17 cellular contexts compared by ENCODE assay signal in genomic region chr14:99664636-99665273, GRCh38. TPM values are rescaled to one million over a fixed set of nuclear protein-coding genes. Genes with fewer than 3 reads are reported as not detected.
DNase-seq lines count a peak whose midpoint lies in the region; ATAC-seq and TF ChIP-seq lines count a peak whose summit lies in the region.
"Had no signal": no experiment of that assay in that cellular context is flagged by ENCODE, and none has a peak within 500 bp of the region (broad histone marks: within the 10 kb centered on the region; RNA-seq: fewer than 3 reads in every experiment).

No MANE protein-coding gene starts in this region.

- 81% methylated on average over 12 of the region's 12 CpGs for WGBS in mammary epithelial cell (ENCODE audit: low coverage, missing lambda C conversion rate)

- H3K4me3 ChIP-seq in BLaER1 (peak overlapping the region; percentile 36), iPS-20b (ENCODE audit: low read length) (no peak overlapping the region), mammary epithelial cell (replicated peaks in 1 of 3; ENCODE audit: insufficient read depth in 1 of 3, low read depth in 2 of 3, low read length in 3 of 3) (no peak overlapping the region), MG63 (no peak overlapping the region)
- H3K4me3 ChIP-seq: coronary artery had no signal

- no peaks in the 10 kb centered on the region for H4K20me1 ChIP-seq in BLaER1
- no peaks in the 10 kb centered on the region for H4K20me1 ChIP-seq in mammary epithelial cell (ENCODE audit: insufficient read depth, low read length)

- H3K36me3 ChIP-seq in BLaER1 (no peaks in the 10 kb centered on the region), iPS-20b (ENCODE audit: insufficient read depth, low read depth, low read length) (no peaks in the 10 kb centered on the region), mammary epithelial cell (ENCODE audit: insufficient read depth, low read length) (no peaks in the 10 kb centered on the region), MG63 (no peaks in the 10 kb centered on the region)

- no peaks in the 10 kb centered on the region for H3K79me2 ChIP-seq in mammary epithelial cell (ENCODE audit: insufficient read depth, low read length)

- intact Hi-C loops in mammary epithelial cell (cut with micrococcal nuclease) = no loop called here

- ATAC-seq in GM19438 (IDR thresholded peaks at IDR 0.05; ENCODE audit: low read depth, unreplicated experiment) = peak; percentile 57
- peak; percentile 60 for ATAC-seq in HG03432 (IDR thresholded peaks at IDR 0.05; ENCODE audit: unreplicated experiment)
- no peak for ATAC-seq in GM21825 (IDR thresholded peaks at IDR 0.05; ENCODE audit: unreplicated experiment)
- ATAC-seq: activated CD8-positive, alpha-beta T cell treated with anti-CD3 and anti-CD28 coated beads for 36 hours; PC-3 had no signal

- no peak overlapping the region for H2AFZ ChIP-seq in mammary epithelial cell (ENCODE audit: low read depth, low read length)

- no peak for TF ChIP-seq CTCF in mammary epithelial cell (conservative IDR thresholded peaks at IDR 0.05 in 1 of 2, IDR thresholded peaks at IDR 0.05 in 1 of 2; ENCODE audit: extremely low read depth in 1 of 2, insufficient read depth in 1 of 2, low read depth in 1 of 2, low read length in 2 of 2)

- dilution Hi-C loops in mammary epithelial cell (cut with HindIII; ENCODE audit: low sequenced_read_pairs) = loop anchor here (5.0 kb wide), 1 partner anchor 72 kb away; no protein-coding TSS in a partner anchor

- H3K27me3 ChIP-seq in BLaER1 (peaks cover 4% of the 10 kb centered on the region; the same call in 1 of the 2 replicates), iPS-20b (ENCODE audit: insufficient read depth, low read length) (peaks cover 18% of the 10 kb centered on the region; the same call in 1 of the 2 replicates), mammary epithelial cell (ENCODE audit: insufficient read depth, low read length) (no peaks in the 10 kb centered on the region), MG63 (no peaks in the 10 kb centered on the region)

- peak overlapping the region; percentile 69 for H3K9ac ChIP-seq in BLaER1
- peak overlapping the region; percentile 4; the same call in 1 of the 2 replicates for H3K9ac ChIP-seq in iPS-20b (ENCODE audit: low read depth, low read length)
- H3K9ac ChIP-seq in mammary epithelial cell (ENCODE audit: insufficient read depth, low read length) = no peak overlapping the region

- H3K4me1 ChIP-seq in BLaER1 (peaks cover 85% of the 10 kb centered on the region), iPS-20b (ENCODE audit: insufficient read depth, low read length) (peaks cover 22% of the 10 kb centered on the region), mammary epithelial cell (ENCODE audit: insufficient read depth, low read length) (no peaks in the 10 kb centered on the region)

- H3K27ac ChIP-seq in BLaER1 (peak overlapping the region; percentile 94), iPS-20b (ENCODE audit: low read length) (no peak overlapping the region), mammary epithelial cell (ENCODE audit: insufficient read depth, low read depth, low read length) (no peak overlapping the region)
- H3K27ac ChIP-seq: coronary artery, VCaP had no signal

- no peaks in the 10 kb centered on the region for H3K9me3 ChIP-seq in BLaER1
- H3K9me3 ChIP-seq in iPS-20b (ENCODE audit: insufficient read depth, low read depth, low read length) = no peaks in the 10 kb centered on the region
- H3K9me3 ChIP-seq in mammary epithelial cell (replicated peaks; ENCODE audit: insufficient read depth, low read length) = no peaks in the 10 kb centered on the region
- no peaks in the 10 kb centered on the region for H3K9me3 ChIP-seq in MG63

- DNase-seq in mammary epithelial cell (no peak), MG63 (no peak), ACHN (no peak)
- DNase-seq: activated CD8-positive, alpha-beta T cell treated with anti-CD3 and anti-CD28 coated beads for 36 hours; NCI-H2029; NCI-H524 treated with DMSO at 0.1 percent for 48 hours; PC-3 had no signal

- peak overlapping the region; percentile 96 for H3K4me2 ChIP-seq in BLaER1
- no peak overlapping the region for H3K4me2 ChIP-seq in mammary epithelial cell (ENCODE audit: insufficient read depth, low read depth, low read length)

- CTCF ChIA-PET in mammary epithelial cell (lab: Charles Lee; ENCODE audit: low non-redundant PET) = no interaction called here

- no TSS peak for BruUV-seq in mammary epithelial cell (replicated peaks; lab: Mats Ljungman, UMichigan)

- in situ Hi-C loops in mammary epithelial cell (cut with MboI; ENCODE audit: low sequenced_read_pairs in 2 of 2) (no loop called here), ACHN (cut with HindIII; ENCODE audit: low pct_ligation_motif_present, low pct_unique_long_range_greater_than_20kb, low sequenced_read_pairs) (no loop called here)

RNA-seq across cellular contexts. Expression of gene CYP46A1, which starts 19.3 kb away (rescaled TPM):
- total RNA-seq in mammary epithelial cell = not detected
- polyA plus RNA-seq in mammary epithelial cell = not detected
- polyA minus RNA-seq in mammary epithelial cell = not detected
- total RNA-seq in MG63 (2014; rRNA removed; shearing (Covaris generic); ENCODE audit: low replicate concordance) = not detected in 2 replicates
- total RNA-seq: A673; activated T-helper 2 cell treated with anti-CD3 and anti-CD28 coated beads, Interferon-gamma antibody, Interleukin-2, Interleukin-4, amounts not matched to agents 10 μg/mL and 5 μg/mL and 100 μg/mL, durations not matched to agents 14 hours and 24 hours and 36 hours; HT-29 had no signal

RNA-seq across cellular contexts. Expression of gene HHIPL1, which starts 19.8 kb away (rescaled TPM):
- total RNA-seq in mammary epithelial cell = under 1 TPM; 0.38 to 0.83 TPM
- 0.06 TPM for polyA plus RNA-seq in mammary epithelial cell
- polyA minus RNA-seq in mammary epithelial cell = not detected
- not detected in 2 replicates for total RNA-seq in MG63 (2014; rRNA removed; shearing (Covaris generic); ENCODE audit: low replicate concordance)
- total RNA-seq: activated T-helper 2 cell treated with anti-CD3 and anti-CD28 coated beads, Interferon-gamma antibody, Interleukin-2, Interleukin-4, amounts not matched to agents 10 μg/mL and 5 μg/mL and 100 μg/mL, durations not matched to agents 14 hours and 24 hours and 36 hours; HT-29 had no signal
